In genomic region chr11:14258177-14258935, GRCh38 we compare ENCODE assay signal across 10 cellular contexts.
DNase-seq lines count a peak whose midpoint lies in the region; ATAC-seq and TF ChIP-seq lines count a peak whose summit lies in the region.
"Had no signal": no experiment of that assay in that cellular context is flagged by ENCODE, and none has a peak within 500 bp of the region (broad histone marks: within the 10 kb centered on the region; RNA-seq: fewer than 3 reads in every experiment).

No MANE protein-coding gene starts in this region.

- TF ChIP-seq CTCF in HCT116 (IDR thresholded peaks at IDR 0.05 in 2 of 3, conservative IDR thresholded peaks at IDR 0.05 in 1 of 3; ENCODE audit: borderline replicate concordance in 1 of 3, insufficient read depth in 1 of 3, low read depth in 2 of 3, low read length in 2 of 3) (no peak), epithelial cell of proximal tubule (conservative IDR thresholded peaks at IDR 0.05; ENCODE audit: low read depth, low read length) (no peak), chondrocyte (IDR thresholded peaks at IDR 0.05) (no peak)

- intact Hi-C loops in HCT116 (cut with micrococcal nuclease), result no loop called here

- peak; percentile 26 for DNase-seq in HCT116 (ENCODE audit: low read depth, low spot score)
- DNase-seq in NOMO-1 treated with DMSO at 0.1 percent for 48 hours (lab: John Stamatoyannopoulos, UW; ENCODE audit: unreplicated experiment), result peak; percentile 91
- peak; percentile 67 for DNase-seq in epithelial cell of proximal tubule (ENCODE audit: low read depth)
- peak; percentile 88 to 97 for DNase-seq in trophoblast cell
- DNase-seq in chondrocyte (ENCODE audit: low spot score), result no peak
- DNase-seq: naive thymus-derived CD8-positive, alpha-beta T cell; NCI-H2081 treated with DMSO at 0.1 percent for 48 hours had no signal

- H3K4ac ChIP-seq in trophoblast cell (ENCODE audit: low read depth, low read length), result no peak overlapping the region

- no peak overlapping the region for H2BK120ac ChIP-seq in trophoblast cell (ENCODE audit: insufficient read depth, low read length, poor library complexity)

- no peaks in the 10 kb centered on the region for H3K36me3 Mint-ChIP-seq in chondrocyte (ENCODE audit: low read depth)

- no CpG with 5 or more reads among the region's 6 CpGs for WGBS in trophoblast cell (ENCODE audit: extremely low coverage, insufficient coverage, insufficient read length)

- ATAC-seq in HCT116 (peak; percentile 57), GM21390 (IDR thresholded peaks at IDR 0.05; ENCODE audit: unreplicated experiment) (no peak), HG03469 (IDR thresholded peaks at IDR 0.05; ENCODE audit: unreplicated experiment) (no peak)
- ATAC-seq: naive thymus-derived CD8-positive, alpha-beta T cell had no signal

- no peak overlapping the region for H2AFZ ChIP-seq in HCT116 (ENCODE audit: low read depth, low read length, poor library complexity, severe bottlenecking)
- H2AFZ ChIP-seq in trophoblast cell (ENCODE audit: insufficient read depth, low read length, poor library complexity), result no peak overlapping the region

- H3K36me3 ChIP-seq in HCT116 (ENCODE audit: control insufficient read depth in 1 of 2, insufficient read depth in 2 of 2, low read length in 2 of 2) (no peaks in the 10 kb centered on the region), trophoblast cell (ENCODE audit: control insufficient read depth in 1 of 2, insufficient read depth in 2 of 2, low read length in 2 of 2) (no peaks in the 10 kb centered on the region)
- H3K36me3 ChIP-seq: cardiac muscle cell had no signal

- no peaks in the 10 kb centered on the region for H4K20me1 ChIP-seq in HCT116 (ENCODE audit: insufficient read depth)

- RAD21 ChIA-PET in HCT116 (lab: Charles Lee; ENCODE audit: low non-redundant PET in 1 of 2, low total read pairs in 2 of 2, uncharacterized antibody in 2 of 2, unreplicated experiment in 2 of 2), result no interaction called here

- H3K4me2 ChIP-seq in HCT116 (ENCODE audit: low read length) (peak overlapping the region; percentile 31), trophoblast cell (ENCODE audit: low read length) (no peak overlapping the region)

- H3K27ac Mint-ChIP-seq in chondrocyte (ENCODE audit: unreplicated experiment), result no peak overlapping the region

- no peak overlapping the region for H4K91ac ChIP-seq in trophoblast cell (ENCODE audit: low read depth, low read length)

- H3K9me2 ChIP-seq in HCT116 (ENCODE audit: insufficient read depth), result no peaks in the 10 kb centered on the region

- peaks cover 3 to 17% of the 10 kb centered on the region in 2 experiments; a peak in 2 of 4 replicates for H3K4me1 ChIP-seq in HCT116 (ENCODE audit: control insufficient read depth in 1 of 2, insufficient read depth in 2 of 2, low read length in 2 of 2)
- peaks cover 15 to 22% of the 10 kb centered on the region in 2 experiments for H3K4me1 ChIP-seq in trophoblast cell (ENCODE audit: control insufficient read depth in 1 of 2, insufficient read depth in 2 of 2, low read length in 2 of 2)

- H3K4me3 ChIP-seq in HCT116 (replicated peaks in 1 of 2; ENCODE audit: low read depth in 1 of 2, low read length in 2 of 2) (no peak overlapping the region), epithelial cell of proximal tubule (ENCODE audit: low read depth, low read length) (no peak overlapping the region), trophoblast cell (ENCODE audit: low read depth, low read length) (no peak overlapping the region)
- H3K4me3 ChIP-seq: cardiac muscle cell had no signal

- no peak overlapping the region for H3K9ac ChIP-seq in HCT116 (ENCODE audit: low read length)
- no peak overlapping the region for H3K9ac ChIP-seq in trophoblast cell (ENCODE audit: low read length)

- H3K18ac ChIP-seq in trophoblast cell (ENCODE audit: low read length), result no peak overlapping the region

- no peak for TF ChIP-seq POLR2A in HCT116 (IDR thresholded peaks at IDR 0.05; ENCODE audit: borderline replicate concordance, extremely low read depth, insufficient read depth, insufficient read length)

- peaks cover 2% of the 10 kb centered on the region for H3K27me3 Mint-ChIP-seq in chondrocyte (ENCODE audit: low read depth)
- H3K27me3 Mint-ChIP-seq: naive thymus-derived CD8-positive, alpha-beta T cell had no signal

- H3K27me3 ChIP-seq in HCT116 (ENCODE audit: insufficient read depth, low read length) (no peaks in the 10 kb centered on the region), trophoblast cell (ENCODE audit: insufficient read depth, low read length) (no peaks in the 10 kb centered on the region)
- H3K27me3 ChIP-seq: cardiac muscle cell had no signal

- H2BK12ac ChIP-seq in trophoblast cell (ENCODE audit: low read length), result no peak overlapping the region

- TF ChIP-seq RAD21 in HCT116 (IDR thresholded peaks at IDR 0.05; ENCODE audit: low read depth), result no peak

- no peak overlapping the region for H3K23ac ChIP-seq in trophoblast cell (ENCODE audit: low read length)

- H3K4me3 Mint-ChIP-seq in chondrocyte (ENCODE audit: unreplicated experiment), result no peak overlapping the region
- H3K4me3 Mint-ChIP-seq: naive thymus-derived CD8-positive, alpha-beta T cell had no signal

- H3K9me3 Mint-ChIP-seq in chondrocyte (ENCODE audit: low read depth), result no peaks in the 10 kb centered on the region

- H2AK5ac ChIP-seq in trophoblast cell (ENCODE audit: low read length), result no peak overlapping the region

- no peaks in the 10 kb centered on the region for H3K79me2 ChIP-seq in HCT116 (ENCODE audit: insufficient read depth, low read length)
- H3K79me2 ChIP-seq in trophoblast cell (ENCODE audit: control insufficient read depth, insufficient read depth, low read length, poor library complexity), result no peaks in the 10 kb centered on the region

- H3K9me3 ChIP-seq in HCT116 (ENCODE audit: control insufficient read depth in 1 of 2, insufficient read depth in 1 of 2, low read depth in 1 of 2, low read length in 2 of 2), result no peaks in the 10 kb centered on the region
- peaks cover 3% of the 10 kb centered on the region for H3K9me3 ChIP-seq in trophoblast cell (ENCODE audit: insufficient read depth, low read depth, low read length)

- H4K12ac ChIP-seq in trophoblast cell (ENCODE audit: low read depth, low read length), result no peak overlapping the region

- POLR2A ChIA-PET in HCT116 (lab: Charles Lee), result no interaction called here

- no TSS peak for BruUV-seq in HCT116 (replicated peaks; lab: Mats Ljungman, UMichigan)

- H2BK5ac ChIP-seq in trophoblast cell (ENCODE audit: low read depth, low read length, poor library complexity), result no peak overlapping the region

- H3K4me1 Mint-ChIP-seq in chondrocyte (ENCODE audit: low read depth), result peaks cover 15% of the 10 kb centered on the region
- H3K4me1 Mint-ChIP-seq: naive thymus-derived CD8-positive, alpha-beta T cell had no signal

- CTCF ChIA-PET in HCT116 (lab: Charles Lee), result interaction anchor here (1.0 kb wide), 1 partner anchor 8 kb away, joined by 4 read pairs; no protein-coding TSS in a partner anchor

- H3K14ac ChIP-seq in trophoblast cell (ENCODE audit: low read length), result no peak overlapping the region

- H4K8ac ChIP-seq in trophoblast cell (ENCODE audit: low read depth, low read length), result no peak overlapping the region

- H3K79me1 ChIP-seq in trophoblast cell (ENCODE audit: low read length), result no peaks in the 10 kb centered on the region

- H3K27ac ChIP-seq in HCT116 (ENCODE audit: low read depth, low read length) (no peak overlapping the region), trophoblast cell (ENCODE audit: low read depth, low read length) (no peak overlapping the region)
- H3K27ac ChIP-seq: cardiac muscle cell had no signal

TF ChIP-seq in HCT116, 20 proteins besides CTCF, POLR2A, EP300 and RAD21:
- TF ChIP-seq JUND (IDR thresholded peaks at IDR 0.05) (no peak), FOSL1 (IDR thresholded peaks at IDR 0.05; ENCODE audit: low read depth) (peak; percentile 60), EZH2 (IDR thresholded peaks at IDR 0.05) (no peak), SP1 (IDR thresholded peaks at IDR 0.05; ENCODE audit: low read depth) (no peak), CEBPB (IDR thresholded peaks at IDR 0.05; ENCODE audit: low read depth) (peak; percentile 87), ELF1 (IDR thresholded peaks at IDR 0.05; ENCODE audit: borderline replicate concordance, low read depth) (no peak)
